Comparison of ENCODE assay signal across 10 cellular contexts in the genomic region with DNA sequence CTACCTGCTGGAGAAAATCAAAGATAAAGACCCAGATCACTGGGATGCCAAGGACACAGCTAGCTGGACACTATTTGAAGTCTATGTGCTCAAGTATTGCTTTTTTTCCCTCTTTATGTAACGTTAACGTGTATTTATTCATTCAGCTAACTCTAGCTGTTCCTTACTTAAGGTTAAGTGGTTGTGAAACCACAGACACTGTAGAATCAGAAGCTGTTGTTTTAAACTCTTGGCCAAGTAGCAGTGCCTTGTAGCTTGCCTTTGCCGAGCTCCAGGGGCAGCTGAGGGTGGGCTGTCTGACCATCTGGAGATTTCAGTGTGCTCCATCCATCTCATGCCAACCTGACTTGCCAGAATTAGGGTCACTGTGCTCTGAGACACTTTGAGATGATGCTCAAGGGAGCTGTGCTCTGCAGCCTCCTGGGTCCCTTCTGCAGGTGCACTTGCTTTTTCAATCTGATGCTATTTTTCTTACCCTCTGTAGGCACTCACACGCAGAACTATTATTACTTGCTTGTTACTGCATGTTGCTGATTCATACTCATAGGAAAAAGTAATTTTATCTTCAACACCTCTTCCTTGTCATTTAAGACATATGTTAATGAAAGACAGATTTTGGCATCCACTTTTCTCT.
DNase-seq lines count a peak whose midpoint lies in the region; ATAC-seq and TF ChIP-seq lines count a peak whose summit lies in the region.
"Had no signal": no experiment of that assay in that cellular context is flagged by ENCODE, and none has a peak within 500 bp of the region (broad histone marks: within the 10 kb centered on the region; RNA-seq: fewer than 3 reads in every experiment).

No MANE protein-coding gene starts in this region.

- no peak for DNase-seq in activated CD4-positive, alpha-beta T cell treated with anti-CD3 and anti-CD28 coated beads, Interleukin-2, amount 10 ng/mL, durations not matched to agents 7 days and 5 days
- DNase-seq in activated CD4-positive, alpha-beta T cell treated with anti-CD3 and anti-CD28 coated beads, Interleukin-2, amount 50 U/mL, for 4 hours: no peak
- DNase-seq in activated CD4-positive, alpha-beta memory T cell treated with anti-CD3 and anti-CD28 coated beads, Interleukin-2, amount 10 ng/mL, durations not matched to agents 7 days and 5 days: no peak
- DNase-seq in neural progenitor cell (ENCODE audit: low spot score) (peak; percentile 7), uterus (no peak), NCI-H1092 (lab: John Stamatoyannopoulos, UW) (no peak), GM10248 (ENCODE audit: extremely low spot score) (no peak)
- DNase-seq: left ventricle myocardium inferior had no signal

- no peaks in the 10 kb centered on the region for H3K36me3 ChIP-seq in neural progenitor cell
- no peaks in the 10 kb centered on the region for H3K36me3 ChIP-seq in uterus
- H3K36me3 ChIP-seq: left ventricle myocardium inferior had no signal

- CTCF ChIA-PET in activated CD4-positive, alpha-beta T cell treated with anti-CD3 and anti-CD28 coated beads, Interleukin-2, amount 10 ng/mL, durations not matched to agents 7 days and 5 days (lab: Charles Lee): interaction anchor here (0.8 to 1.9 kb wide), 5 partner anchors 9 to 99 kb away, joined by 3 to 4 read pairs (median 3); no protein-coding TSS in a partner anchor
- CTCF ChIA-PET in activated CD4-positive, alpha-beta memory T cell treated with anti-CD3 and anti-CD28 coated beads, Interleukin-2, amount 10 ng/mL, durations not matched to agents 7 days and 5 days (lab: Charles Lee): interaction anchor here (0.9 to 1.5 kb wide), 2 partner anchors 9 to 41 kb away, joined by 3 read pairs; no protein-coding TSS in a partner anchor
- CTCF ChIA-PET in GM10248 (lab: Yijun Ruan, JAX): interaction anchor here (1.0 to 4.1 kb wide), 8 partner anchors 9 to 162 kb away, joined by 3 to 36 read pairs (median 4); no protein-coding TSS in a partner anchor

- H3K4me3 ChIP-seq in neural progenitor cell: no peak overlapping the region
- H3K4me3 ChIP-seq in uterus: no peak overlapping the region
- H3K4me3 ChIP-seq: left ventricle myocardium inferior had no signal

- no peaks in the 10 kb centered on the region for H3K27me3 Mint-ChIP-seq in activated CD4-positive, alpha-beta T cell treated with anti-CD3 and anti-CD28 coated beads, Interleukin-2, amount 10 ng/mL, durations not matched to agents 7 days and 5 days
- H3K27me3 Mint-ChIP-seq in activated CD4-positive, alpha-beta memory T cell treated with anti-CD3 and anti-CD28 coated beads, Interleukin-2, amount 10 ng/mL, durations not matched to agents 7 days and 5 days: no peaks in the 10 kb centered on the region
- no peaks in the 10 kb centered on the region for H3K27me3 Mint-ChIP-seq in neural progenitor cell (ENCODE audit: insufficient read depth, low read depth)
- H3K27me3 Mint-ChIP-seq: dendritic cell treated with granulocyte-macrophage colony-stimulating factor and Interleukin-4, amounts not matched to agents 40 ng/mL and 50 ng/mL, for 4 days had no signal

- H3K9me3 Mint-ChIP-seq in activated CD4-positive, alpha-beta T cell treated with anti-CD3 and anti-CD28 coated beads, Interleukin-2, amount 10 ng/mL, durations not matched to agents 7 days and 5 days: no peaks in the 10 kb centered on the region
- peaks cover 8% of the 10 kb centered on the region for H3K9me3 Mint-ChIP-seq in activated CD4-positive, alpha-beta memory T cell treated with anti-CD3 and anti-CD28 coated beads, Interleukin-2, amount 10 ng/mL, durations not matched to agents 7 days and 5 days
- peaks cover 6% of the 10 kb centered on the region for H3K9me3 Mint-ChIP-seq in neural progenitor cell

- H3K4me3 Mint-ChIP-seq in activated CD4-positive, alpha-beta T cell treated with anti-CD3 and anti-CD28 coated beads, Interleukin-2, amount 10 ng/mL, durations not matched to agents 7 days and 5 days: no peak overlapping the region
- no peak overlapping the region for H3K4me3 Mint-ChIP-seq in activated CD4-positive, alpha-beta memory T cell treated with anti-CD3 and anti-CD28 coated beads, Interleukin-2, amount 10 ng/mL, durations not matched to agents 7 days and 5 days
- H3K4me3 Mint-ChIP-seq in neural progenitor cell: no peak overlapping the region
- H3K4me3 Mint-ChIP-seq: dendritic cell treated with granulocyte-macrophage colony-stimulating factor and Interleukin-4, amounts not matched to agents 40 ng/mL and 50 ng/mL, for 4 days had no signal

- H3K36me3 Mint-ChIP-seq in activated CD4-positive, alpha-beta T cell treated with anti-CD3 and anti-CD28 coated beads, Interleukin-2, amount 10 ng/mL, durations not matched to agents 7 days and 5 days (ENCODE audit: low read depth): peaks cover 9% of the 10 kb centered on the region
- peaks cover 12% of the 10 kb centered on the region for H3K36me3 Mint-ChIP-seq in activated CD4-positive, alpha-beta memory T cell treated with anti-CD3 and anti-CD28 coated beads, Interleukin-2, amount 10 ng/mL, durations not matched to agents 7 days and 5 days (ENCODE audit: low read depth)
- peaks cover 11% of the 10 kb centered on the region for H3K36me3 Mint-ChIP-seq in neural progenitor cell

- H4K20me1 ChIP-seq in neural progenitor cell (ENCODE audit: low read depth): peaks cover 18% of the 10 kb centered on the region

- POLR2A ChIA-PET in activated CD4-positive, alpha-beta T cell treated with anti-CD3 and anti-CD28 coated beads, Interleukin-2, amount 10 ng/mL, durations not matched to agents 7 days and 5 days (lab: Charles Lee): interaction anchor here (0.6 to 1.0 kb wide), 2 partner anchors 23 to 104 kb away, joined by 3 read pairs; no protein-coding TSS in a partner anchor
- POLR2A ChIA-PET in activated CD4-positive, alpha-beta memory T cell treated with anti-CD3 and anti-CD28 coated beads, Interleukin-2, amount 10 ng/mL, durations not matched to agents 7 days and 5 days (lab: Charles Lee): interaction anchor here (1.1 to 2.5 kb wide), 4 partner anchors 9 to 158 kb away, joined by 3 to 8 read pairs (median 4); a partner anchor contains a TSS
- POLR2A ChIA-PET in GM10248 (lab: Yijun Ruan, JAX): interaction anchor here (0.6 to 1.7 kb wide), 3 partner anchors 19 to 99 kb away, joined by 4 to 6 read pairs (median 5); no protein-coding TSS in a partner anchor

- H3K4me1 ChIP-seq in neural progenitor cell (peaks cover 57% of the 10 kb centered on the region), uterus (no peaks in the 10 kb centered on the region)

- TF ChIP-seq POLR2A in uterus (IDR thresholded peaks at IDR 0.05): no peak

- H3K27ac ChIP-seq in neural progenitor cell (peak overlapping the region; percentile 48), uterus (no peak overlapping the region)
- H3K27ac ChIP-seq: left ventricle myocardium inferior had no signal

- peak; percentile 26 for ATAC-seq in HG02763 (IDR thresholded peaks at IDR 0.05; ENCODE audit: unreplicated experiment)

- no peaks in the 10 kb centered on the region for H3K79me2 ChIP-seq in neural progenitor cell (ENCODE audit: low read depth)

- no peak overlapping the region for H3K9ac ChIP-seq in neural progenitor cell

- H3K4me1 Mint-ChIP-seq in activated CD4-positive, alpha-beta T cell treated with anti-CD3 and anti-CD28 coated beads, Interleukin-2, amount 10 ng/mL, durations not matched to agents 7 days and 5 days: peaks cover 49% of the 10 kb centered on the region
- peaks cover 47% of the 10 kb centered on the region for H3K4me1 Mint-ChIP-seq in activated CD4-positive, alpha-beta memory T cell treated with anti-CD3 and anti-CD28 coated beads, Interleukin-2, amount 10 ng/mL, durations not matched to agents 7 days and 5 days
- peaks cover 31% of the 10 kb centered on the region for H3K4me1 Mint-ChIP-seq in neural progenitor cell

- H2AFZ ChIP-seq in neural progenitor cell (replicated peaks): no peak overlapping the region

- intact Hi-C loops in uterus (cut with DNase I; ENCODE audit: low total_unique reads): no loop called here

- H3K4me2 ChIP-seq in neural progenitor cell: peak overlapping the region; percentile 71

- H3K27me3 ChIP-seq in neural progenitor cell: no peaks in the 10 kb centered on the region
- no peaks in the 10 kb centered on the region for H3K27me3 ChIP-seq in uterus

- TF ChIP-seq CTCF in neural progenitor cell (IDR thresholded peaks at IDR 0.05) (no peak), uterus (IDR thresholded peaks at IDR 0.05) (no peak), GM10248 (IDR thresholded peaks at IDR 0.05; ENCODE audit: control extremely low read depth, extremely low read depth, low read depth, missing control alignments) (no peak)

- peaks cover 57% of the 10 kb centered on the region for H3F3A ChIP-seq in neural progenitor cell (ENCODE audit: low read depth)

- no peaks in the 10 kb centered on the region for H3K9me3 ChIP-seq in neural progenitor cell (ENCODE audit: low read depth)
- no peaks in the 10 kb centered on the region for H3K9me3 ChIP-seq in uterus
- H3K9me3 ChIP-seq: left ventricle myocardium inferior had no signal

- peak overlapping the region; percentile 10 for H3K27ac Mint-ChIP-seq in activated CD4-positive, alpha-beta T cell treated with anti-CD3 and anti-CD28 coated beads, Interleukin-2, amount 10 ng/mL, durations not matched to agents 7 days and 5 days
- peak overlapping the region; percentile 22 for H3K27ac Mint-ChIP-seq in activated CD4-positive, alpha-beta memory T cell treated with anti-CD3 and anti-CD28 coated beads, Interleukin-2, amount 10 ng/mL, durations not matched to agents 7 days and 5 days
- no peak overlapping the region for H3K27ac Mint-ChIP-seq in neural progenitor cell
- H3K27ac Mint-ChIP-seq: dendritic cell treated with granulocyte-macrophage colony-stimulating factor and Interleukin-4, amounts not matched to agents 40 ng/mL and 50 ng/mL, for 4 days had no signal
